In the genomic region with DNA sequence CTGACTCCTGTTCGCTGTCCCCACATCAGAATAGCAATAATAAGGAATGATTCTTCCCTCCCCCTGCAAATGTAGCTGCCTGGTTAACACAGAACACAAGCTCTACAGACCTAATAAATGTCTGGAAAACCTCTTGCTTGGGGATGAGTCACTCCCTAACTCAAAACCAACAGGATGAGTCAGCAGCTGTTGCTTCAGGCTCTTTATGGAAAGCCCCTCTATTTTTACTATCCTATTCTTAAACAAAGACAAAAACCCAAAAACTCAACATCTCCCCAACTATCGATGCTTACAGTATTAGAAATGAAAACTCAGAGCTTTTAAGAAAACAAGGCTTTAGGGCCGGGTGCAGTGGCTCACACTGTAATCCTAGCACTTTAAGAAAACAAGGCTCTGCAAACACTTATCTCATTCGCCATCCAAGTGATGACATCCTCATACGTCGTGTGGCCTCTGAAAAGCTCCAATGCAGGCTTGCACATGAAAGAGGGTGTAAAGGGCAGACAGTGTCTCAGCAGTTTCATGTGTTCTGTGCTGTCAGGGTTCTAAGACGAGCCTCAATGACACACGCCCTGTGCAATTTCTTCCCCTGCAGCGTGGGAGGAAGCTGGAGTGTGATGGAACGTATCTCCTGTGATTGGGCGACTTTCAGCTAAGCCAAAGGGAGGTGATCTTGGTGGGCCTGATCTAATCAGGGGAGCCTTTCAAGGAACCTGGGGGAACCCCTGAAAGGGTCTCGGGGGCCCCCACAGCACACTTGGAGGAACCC, we compare ENCODE assay signal across 1 cellular context.
TF ChIP-seq lines count a peak whose summit lies in the region.

No MANE protein-coding gene starts in this region.

TF ChIP-seq in HEK293, 187 proteins besides CTCF, POLR2A, EP300 and RAD21 (continued from another document and continues in another):
- TF ChIP-seq PRDM6 (tag by site-specific recombination; IDR thresholded peaks at IDR 0.05) (peak; percentile 89), ZNF623 (tag by site-specific recombination; IDR thresholded peaks at IDR 0.05) (no peak), ZNF10 (tag by site-specific recombination; IDR thresholded peaks at IDR 0.05) (peak; percentile 98), ZNF18 (tag by site-specific recombination; IDR thresholded peaks at IDR 0.05) (no peak), INSM2 (tag by site-specific recombination; IDR thresholded peaks at IDR 0.05) (peak; percentile 58; the same call in 1 of the 2 replicates), ZNF777 (tag by site-specific recombination; IDR thresholded peaks at IDR 0.05; ENCODE audit: borderline replicate concordance) (no peak), ZNF423 (tag by site-specific recombination; IDR thresholded peaks at IDR 0.05) (no peak), ZNF239 (tag by site-specific recombination; IDR thresholded peaks at IDR 0.05) (no peak), SETDB1 (IDR thresholded peaks at IDR 0.05; ENCODE audit: insufficient read length, low read length) (no peak), PATZ1 (tag by site-specific recombination; IDR thresholded peaks at IDR 0.05) (no peak), SP7 (tag by site-specific recombination; IDR thresholded peaks at IDR 0.05) (peak; percentile 71), ZNF2 (tag by site-specific recombination; IDR thresholded peaks at IDR 0.05) (no peak), ZNF654 (tag by site-specific recombination; IDR thresholded peaks at IDR 0.05; ENCODE audit: low read depth) (no peak), YY2 (tag by site-specific recombination; IDR thresholded peaks at IDR 0.05) (no peak), ZNF404 (tag by site-specific recombination; IDR thresholded peaks at IDR 0.05) (no peak), ZSCAN23 (tag by site-specific recombination; IDR thresholded peaks at IDR 0.05) (no peak), ZNF133 (tag by site-specific recombination; IDR thresholded peaks at IDR 0.05) (no peak), ZNF560 (tag by site-specific recombination; IDR thresholded peaks at IDR 0.05; ENCODE audit: borderline replicate concordance) (no peak), ZNF26 (tag by site-specific recombination; IDR thresholded peaks at IDR 0.05) (no peak; the same call in 1 of the 2 replicates), MEIS1 (CRISPR knock-in tag; IDR thresholded peaks at IDR 0.05; ENCODE audit: borderline replicate concordance) (no peak), HOXC10 (CRISPR knock-in tag; IDR thresholded peaks at IDR 0.05) (no peak), ZNF629 (tag by site-specific recombination; IDR thresholded peaks at IDR 0.05) (peak; percentile 95), ZNF837 (tag by site-specific recombination; IDR thresholded peaks at IDR 0.05) (no peak), ZNF214 (tag by site-specific recombination; IDR thresholded peaks at IDR 0.05; ENCODE audit: borderline replicate concordance) (no peak; the same call in 1 of the 2 replicates), ZNF561 (tag by site-specific recombination; IDR thresholded peaks at IDR 0.05; ENCODE audit: borderline replicate concordance) (no peak), ZNF175 (tag by site-specific recombination; IDR thresholded peaks at IDR 0.05) (no peak), ZNF558 (tag by site-specific recombination; IDR thresholded peaks at IDR 0.05) (peak; percentile 47; the same call in 1 of the 2 replicates), ZNF555 (tag by site-specific recombination; conservative IDR thresholded peaks at IDR 0.05) (no peak), ZNF132 (tag by site-specific recombination; IDR thresholded peaks at IDR 0.05; ENCODE audit: borderline replicate concordance) (no peak), ZNF501 (tag by site-specific recombination; IDR thresholded peaks at IDR 0.05) (no peak), ZIC2 (tag by site-specific recombination; IDR thresholded peaks at IDR 0.05) (no peak), ZFP41 (tag by site-specific recombination; IDR thresholded peaks at IDR 0.05; ENCODE audit: borderline replicate concordance) (no peak)
- TF ChIP-seq, protein P1, sequence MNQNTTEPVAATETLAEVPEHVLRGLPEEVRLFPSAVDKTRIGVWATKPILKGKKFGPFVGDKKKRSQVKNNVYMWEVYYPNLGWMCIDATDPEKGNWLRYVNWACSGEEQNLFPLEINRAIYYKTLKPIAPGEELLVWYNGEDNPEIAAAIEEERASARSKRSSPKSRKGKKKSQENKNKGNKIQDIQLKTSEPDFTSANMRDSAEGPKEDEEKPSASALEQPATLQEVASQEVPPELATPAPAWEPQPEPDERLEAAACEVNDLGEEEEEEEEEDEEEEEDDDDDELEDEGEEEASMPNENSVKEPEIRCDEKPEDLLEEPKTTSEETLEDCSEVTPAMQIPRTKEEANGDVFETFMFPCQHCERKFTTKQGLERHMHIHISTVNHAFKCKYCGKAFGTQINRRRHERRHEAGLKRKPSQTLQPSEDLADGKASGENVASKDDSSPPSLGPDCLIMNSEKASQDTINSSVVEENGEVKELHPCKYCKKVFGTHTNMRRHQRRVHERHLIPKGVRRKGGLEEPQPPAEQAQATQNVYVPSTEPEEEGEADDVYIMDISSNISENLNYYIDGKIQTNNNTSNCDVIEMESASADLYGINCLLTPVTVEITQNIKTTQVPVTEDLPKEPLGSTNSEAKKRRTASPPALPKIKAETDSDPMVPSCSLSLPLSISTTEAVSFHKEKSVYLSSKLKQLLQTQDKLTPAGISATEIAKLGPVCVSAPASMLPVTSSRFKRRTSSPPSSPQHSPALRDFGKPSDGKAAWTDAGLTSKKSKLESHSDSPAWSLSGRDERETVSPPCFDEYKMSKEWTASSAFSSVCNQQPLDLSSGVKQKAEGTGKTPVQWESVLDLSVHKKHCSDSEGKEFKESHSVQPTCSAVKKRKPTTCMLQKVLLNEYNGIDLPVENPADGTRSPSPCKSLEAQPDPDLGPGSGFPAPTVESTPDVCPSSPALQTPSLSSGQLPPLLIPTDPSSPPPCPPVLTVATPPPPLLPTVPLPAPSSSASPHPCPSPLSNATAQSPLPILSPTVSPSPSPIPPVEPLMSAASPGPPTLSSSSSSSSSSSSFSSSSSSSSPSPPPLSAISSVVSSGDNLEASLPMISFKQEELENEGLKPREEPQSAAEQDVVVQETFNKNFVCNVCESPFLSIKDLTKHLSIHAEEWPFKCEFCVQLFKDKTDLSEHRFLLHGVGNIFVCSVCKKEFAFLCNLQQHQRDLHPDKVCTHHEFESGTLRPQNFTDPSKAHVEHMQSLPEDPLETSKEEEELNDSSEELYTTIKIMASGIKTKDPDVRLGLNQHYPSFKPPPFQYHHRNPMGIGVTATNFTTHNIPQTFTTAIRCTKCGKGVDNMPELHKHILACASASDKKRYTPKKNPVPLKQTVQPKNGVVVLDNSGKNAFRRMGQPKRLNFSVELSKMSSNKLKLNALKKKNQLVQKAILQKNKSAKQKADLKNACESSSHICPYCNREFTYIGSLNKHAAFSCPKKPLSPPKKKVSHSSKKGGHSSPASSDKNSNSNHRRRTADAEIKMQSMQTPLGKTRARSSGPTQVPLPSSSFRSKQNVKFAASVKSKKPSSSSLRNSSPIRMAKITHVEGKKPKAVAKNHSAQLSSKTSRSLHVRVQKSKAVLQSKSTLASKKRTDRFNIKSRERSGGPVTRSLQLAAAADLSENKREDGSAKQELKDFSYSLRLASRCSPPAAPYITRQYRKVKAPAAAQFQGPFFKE (tag by site-specific recombination; IDR thresholded peaks at IDR 0.05; ENCODE audit: borderline replicate concordance), result no peak
- TF ChIP-seq, protein P2, sequence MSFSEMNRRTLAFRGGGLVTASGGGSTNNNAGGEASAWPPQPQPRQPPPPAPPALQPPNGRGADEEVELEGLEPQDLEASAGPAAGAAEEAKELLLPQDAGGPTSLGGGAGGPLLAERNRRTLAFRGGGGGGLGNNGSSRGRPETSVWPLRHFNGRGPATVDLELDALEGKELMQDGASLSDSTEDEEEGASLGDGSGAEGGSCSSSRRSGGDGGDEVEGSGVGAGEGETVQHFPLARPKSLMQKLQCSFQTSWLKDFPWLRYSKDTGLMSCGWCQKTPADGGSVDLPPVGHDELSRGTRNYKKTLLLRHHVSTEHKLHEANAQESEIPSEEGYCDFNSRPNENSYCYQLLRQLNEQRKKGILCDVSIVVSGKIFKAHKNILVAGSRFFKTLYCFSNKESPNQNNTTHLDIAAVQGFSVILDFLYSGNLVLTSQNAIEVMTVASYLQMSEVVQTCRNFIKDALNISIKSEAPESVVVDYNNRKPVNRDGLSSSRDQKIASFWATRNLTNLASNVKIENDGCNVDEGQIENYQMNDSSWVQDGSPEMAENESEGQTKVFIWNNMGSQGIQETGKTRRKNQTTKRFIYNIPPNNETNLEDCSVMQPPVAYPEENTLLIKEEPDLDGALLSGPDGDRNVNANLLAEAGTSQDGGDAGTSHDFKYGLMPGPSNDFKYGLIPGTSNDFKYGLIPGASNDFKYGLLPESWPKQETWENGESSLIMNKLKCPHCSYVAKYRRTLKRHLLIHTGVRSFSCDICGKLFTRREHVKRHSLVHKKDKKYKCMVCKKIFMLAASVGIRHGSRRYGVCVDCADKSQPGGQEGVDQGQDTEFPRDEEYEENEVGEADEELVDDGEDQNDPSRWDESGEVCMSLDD (tag by site-specific recombination; IDR thresholded peaks at IDR 0.05), result no peak
- TF ChIP-seq, protein P3, sequence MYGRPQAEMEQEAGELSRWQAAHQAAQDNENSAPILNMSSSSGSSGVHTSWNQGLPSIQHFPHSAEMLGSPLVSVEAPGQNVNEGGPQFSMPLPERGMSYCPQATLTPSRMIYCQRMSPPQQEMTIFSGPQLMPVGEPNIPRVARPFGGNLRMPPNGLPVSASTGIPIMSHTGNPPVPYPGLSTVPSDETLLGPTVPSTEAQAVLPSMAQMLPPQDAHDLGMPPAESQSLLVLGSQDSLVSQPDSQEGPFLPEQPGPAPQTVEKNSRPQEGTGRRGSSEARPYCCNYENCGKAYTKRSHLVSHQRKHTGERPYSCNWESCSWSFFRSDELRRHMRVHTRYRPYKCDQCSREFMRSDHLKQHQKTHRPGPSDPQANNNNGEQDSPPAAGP (tag by site-specific recombination; IDR thresholded peaks at IDR 0.05), result no peak
